Comparison of ENCODE assay signal across 1 cellular context in genomic region chr3:36763850-36764703, GRCh38.
TF ChIP-seq lines count a peak whose summit lies in the region.

TSS of gene DCLK3 (minus strand) at chr3:36764553. CDS start at chr3:36764263, 290 bp downstream.

TF ChIP-seq in IMR-90, 13 proteins besides CTCF, POLR2A, EP300 and RAD21 (continued from another document):
- TF ChIP-seq USF2 (IDR thresholded peaks at IDR 0.05; ENCODE audit: low read depth, low read length) (no peak), FOS (IDR thresholded peaks at IDR 0.05; ENCODE audit: low read depth, low read length) (no peak), ELK1 (IDR thresholded peaks at IDR 0.05; ENCODE audit: borderline replicate concordance, low read depth, low read length) (no peak)
